Comparison of ENCODE assay signal across 28 cellular contexts in the genomic region with DNA sequence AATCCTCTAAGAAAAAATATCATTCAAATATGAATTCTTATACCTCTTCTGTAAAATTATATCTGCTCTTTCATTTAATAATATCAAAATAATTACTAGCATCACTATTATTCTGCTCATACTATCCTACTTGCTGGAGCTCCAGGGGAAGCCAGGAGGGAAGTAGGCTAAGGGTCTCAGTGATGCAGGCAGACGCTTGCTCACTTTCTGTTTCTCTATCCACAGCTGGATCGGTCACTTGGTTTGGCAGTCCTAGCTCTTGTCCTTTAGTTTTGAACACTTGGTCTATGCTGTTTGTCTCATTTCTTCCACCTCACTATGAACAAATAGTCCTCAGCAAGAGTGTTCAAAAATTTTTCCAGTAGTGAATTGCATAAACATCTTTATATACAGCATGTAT. TPM values are rescaled to one million over a fixed set of nuclear protein-coding genes. Genes with fewer than 3 reads are reported as not detected.
"Had no signal": no experiment of that assay in that cellular context is flagged by ENCODE, and none has a peak within 500 bp of the region (broad histone marks: within the 10 kb centered on the region; RNA-seq: fewer than 3 reads in every experiment).

No MANE protein-coding gene starts in this region.

- H3K4me2 ChIP-seq: hepatocyte had no signal

- DNase-seq: cortex of kidney; effector memory CD8-positive, alpha-beta T cell; erythroblast; esophagus squamous epithelium; foreskin keratinocyte; heart left ventricle; left cardiac atrium; left lung; mammary epithelial cell; natural killer cell; occipital lobe; pancreas; right lobe of liver; small intestine; stimulated activated CD4-positive, alpha-beta T cell treated with anti-CD3 and anti-CD28 coated beads, Interleukin-15, amount 100 ng/mL, for 24 hours; stimulated activated CD4-positive, alpha-beta T cell treated with anti-CD3 and anti-CD28 coated beads, Interleukin-2, amount 100 ng/mL, for 48 hours; stimulated activated naive B cell treated with anti-CD40 and anti-IgM and Interleukin-4, amounts not matched to agents 10 μg/mL and 1 μg/mL and 100 μg/mL, for 72 hours; transverse colon; upper lobe of right lung; uterus had no signal

- H3K4me3 ChIP-seq: esophagus squamous epithelium, gastroesophageal sphincter, heart left ventricle, hepatocyte, left lung, pancreas, right lobe of liver, transverse colon, upper lobe of right lung, uterus had no signal

- H3K79me2 ChIP-seq: hepatocyte had no signal

- H2AFZ ChIP-seq: hepatocyte had no signal

- H3K27ac ChIP-seq: esophagus squamous epithelium, foreskin keratinocyte, gastroesophageal sphincter, heart left ventricle, hepatocyte, left lung, pancreas, right lobe of liver, transverse colon, upper lobe of right lung, uterus had no signal

- H3K27me3 ChIP-seq: esophagus squamous epithelium, gastroesophageal sphincter, heart left ventricle, hepatocyte, left lung, pancreas, right lobe of liver, transverse colon, upper lobe of right lung, uterus had no signal

- H3K9me3 ChIP-seq: esophagus squamous epithelium, gastroesophageal sphincter, heart left ventricle, left lung, pancreas, right lobe of liver, transverse colon, upper lobe of right lung, uterus had no signal

- ATAC-seq: effector memory CD8-positive, alpha-beta T cell; foreskin keratinocyte; gastroesophageal sphincter; heart left ventricle; left cardiac atrium; left lung; natural killer cell; pancreas; right lobe of liver; stimulated activated naive B cell treated with anti-CD40 and anti-IgM and Interleukin-4, amounts not matched to agents 10 μg/mL and 1 μg/mL and 100 μg/mL, for 72 hours; upper lobe of right lung had no signal

- H3K4me1 ChIP-seq: esophagus squamous epithelium, foreskin keratinocyte, gastroesophageal sphincter, heart left ventricle, left lung, pancreas, right lobe of liver, transverse colon, upper lobe of right lung, uterus had no signal

- H3K36me3 ChIP-seq: esophagus squamous epithelium, gastroesophageal sphincter, heart left ventricle, left lung, pancreas, right lobe of liver, transverse colon, upper lobe of right lung, uterus had no signal

RNA-seq across cellular contexts. Expression of a gene that starts 11.3 kb away (rescaled TPM):
- total RNA-seq: dermis microvascular lymphatic vessel endothelial cell, foreskin keratinocyte, gastroesophageal sphincter, hepatocyte, kidney epithelial cell, lower leg skin, mesenteric fat pad, mononuclear cell, natural killer cell, pancreas, right lobe of liver, transverse colon, upper lobe of right lung had no signal
- polyA plus RNA-seq: foreskin keratinocyte, hepatocyte, mammary epithelial cell, neural cell, pancreas, small intestine had no signal
